1 cellular context compared by ENCODE assay signal in genomic region chr7:150988230-150989226, GRCh38.
A peak's percentile ranks its signal among the peaks of the same experiment; 100 is the strongest.
TF ChIP-seq lines count a peak whose summit lies in the region.

No MANE protein-coding gene starts in this region.

TF ChIP-seq in K562, 482 proteins besides CTCF, POLR2A, EP300 and RAD21 (continued from another document):
- TF ChIP-seq ZNF407 (IDR thresholded peaks at IDR 0.05; ENCODE audit: low read depth) (peak; percentile 22; the same call in 1 of the 2 replicates), MAZ (CRISPR knock-in tag; conservative IDR thresholded peaks at IDR 0.05 in 1 of 2, IDR thresholded peaks at IDR 0.05 in 1 of 2) (peak; percentile 83 to 95), CBX1 (IDR thresholded peaks at IDR 0.05; ENCODE audit: low read depth) (peak; percentile 72; the same call in 1 of the 2 replicates), SUPT5H (IDR thresholded peaks at IDR 0.05) (no peak)
